ENCODE assay signal across 8 cellular contexts in genomic region chr14:102510616-102511520, GRCh38. TPM values are rescaled to one million over a fixed set of nuclear protein-coding genes. Genes with fewer than 3 reads are reported as not detected.
A peak's percentile ranks its signal among the peaks of the same experiment; 100 is the strongest.
DNase-seq lines count a peak whose midpoint lies in the region; ATAC-seq, FAIRE-seq and TF ChIP-seq lines count a peak whose summit lies in the region.

No MANE protein-coding gene starts in this region.

- no peak overlapping the region for H3K27ac Mint-ChIP-seq in activated CD4-positive, alpha-beta T cell treated with anti-CD3 and anti-CD28 coated beads for 36 hours
- no peak overlapping the region for H3K27ac Mint-ChIP-seq in activated CD8-positive, alpha-beta memory T cell treated with anti-CD3 and anti-CD28 coated beads, Interleukin-2, amount 10 ng/mL, durations not matched to agents 7 days and 5 days

- peaks cover 16% of the 10 kb centered on the region for H3K4me1 Mint-ChIP-seq in activated CD4-positive, alpha-beta T cell treated with anti-CD3 and anti-CD28 coated beads for 36 hours
- peaks cover 15% of the 10 kb centered on the region for H3K4me1 Mint-ChIP-seq in activated CD8-positive, alpha-beta memory T cell treated with anti-CD3 and anti-CD28 coated beads, Interleukin-2, amount 10 ng/mL, durations not matched to agents 7 days and 5 days

- peak; percentile 55 for DNase-seq in activated CD4-positive, alpha-beta T cell treated with anti-CD3 and anti-CD28 coated beads for 36 hours
- DNase-seq in activated CD4-positive, alpha-beta T cell treated with anti-CD3 and anti-CD28 coated beads for 1 hour = no peak
- no peak for DNase-seq in activated CD8-positive, alpha-beta memory T cell treated with anti-CD3 and anti-CD28 coated beads, Interleukin-2, amount 10 ng/mL, durations not matched to agents 7 days and 5 days
- DNase-seq in right atrium auricular region (ENCODE audit: low spot score) = no peak
- DNase-seq in small intestine = peak; percentile 92
- DNase-seq in NCI-H1105 treated with DMSO at 0.1 percent for 48 hours (lab: John Stamatoyannopoulos, UW) = no peak

- H3K27me3 ChIP-seq in right atrium auricular region (no peaks in the 10 kb centered on the region), small intestine (ENCODE audit: control insufficient read depth in 2 of 2, insufficient read depth in 2 of 2, low read length in 2 of 2) (no peaks in the 10 kb centered on the region)

- WGBS in small intestine, 3 donors = 24 to 49% (median 36%) methylated on average over 19 of the region's 19 CpGs

- TF ChIP-seq CTCF in right atrium auricular region (IDR thresholded peaks at IDR 0.05) = no peak

- no peak for ATAC-seq in activated CD4-positive, alpha-beta T cell treated with anti-CD3 and anti-CD28 coated beads for 36 hours
- no peak for ATAC-seq in activated CD8-positive, alpha-beta memory T cell treated with anti-CD3 and anti-CD28 coated beads, Interleukin-2, amount 10 ng/mL, durations not matched to agents 7 days and 5 days
- ATAC-seq in HG03097 (IDR thresholded peaks at IDR 0.05; ENCODE audit: low FRiP score, unreplicated experiment) (no peak), HG02798 (IDR thresholded peaks at IDR 0.05; ENCODE audit: poor library complexity, unreplicated experiment) (no peak)

- H3K36me3 ChIP-seq in right atrium auricular region (peaks cover 10% of the 10 kb centered on the region), small intestine (ENCODE audit: control insufficient read depth in 2 of 2, insufficient read depth in 2 of 2, low read length in 2 of 2) (peaks cover 0 to 6% of the 10 kb centered on the region in 2 donors)

- POLR2A ChIA-PET in activated CD4-positive, alpha-beta T cell treated with anti-CD3 and anti-CD28 coated beads for 36 hours (lab: Charles Lee) = no interaction called here

- H3K36me3 Mint-ChIP-seq in activated CD4-positive, alpha-beta T cell treated with anti-CD3 and anti-CD28 coated beads for 36 hours (ENCODE audit: low read depth) = peaks cover 3% of the 10 kb centered on the region
- H3K36me3 Mint-ChIP-seq in activated CD8-positive, alpha-beta memory T cell treated with anti-CD3 and anti-CD28 coated beads, Interleukin-2, amount 10 ng/mL, durations not matched to agents 7 days and 5 days = peaks cover 4% of the 10 kb centered on the region

- no peaks in the 10 kb centered on the region for H3K9me3 ChIP-seq in right atrium auricular region
- H3K9me3 ChIP-seq in small intestine (ENCODE audit: control insufficient read depth, low read depth) = no peaks in the 10 kb centered on the region

- H3K9me3 Mint-ChIP-seq in activated CD4-positive, alpha-beta T cell treated with anti-CD3 and anti-CD28 coated beads for 36 hours (ENCODE audit: low read depth) = no peaks in the 10 kb centered on the region
- no peaks in the 10 kb centered on the region for H3K9me3 Mint-ChIP-seq in activated CD8-positive, alpha-beta memory T cell treated with anti-CD3 and anti-CD28 coated beads, Interleukin-2, amount 10 ng/mL, durations not matched to agents 7 days and 5 days (ENCODE audit: low read depth)

- CTCF ChIA-PET in activated CD4-positive, alpha-beta T cell treated with anti-CD3 and anti-CD28 coated beads for 36 hours (lab: Charles Lee) = interaction anchor here (1.7 kb wide), 1 partner anchor 193 kb away, joined by 6 read pairs; no protein-coding TSS in a partner anchor
- CTCF ChIA-PET in activated CD8-positive, alpha-beta memory T cell treated with anti-CD3 and anti-CD28 coated beads, Interleukin-2, amount 10 ng/mL, durations not matched to agents 7 days and 5 days (lab: Charles Lee) = interaction anchor here (1.1 to 1.8 kb wide), 4 partner anchors 11 to 14 kb away, joined by 3 to 9 read pairs (median 6); no protein-coding TSS in a partner anchor

- H3K4me3 ChIP-seq in right atrium auricular region = peak overlapping the region in 1 of 2 donors; percentile 64
- H3K4me3 ChIP-seq in small intestine (ENCODE audit: low read depth in 1 of 2, low read length in 2 of 2) = peak overlapping the region in 1 of 2 donors; percentile 69

- intact Hi-C loops in activated CD4-positive, alpha-beta T cell treated with anti-CD3 and anti-CD28 coated beads for 36 hours (cut with DNase I, micrococcal nuclease) = loop anchor here (1.0 to 10.0 kb wide), 5 partner anchors 13 to 546 kb away; partner anchors contain the start of genes CINP (in 1 of the 2), DYNC1H1 (in 1 of the 2), RCOR1 (in 1 of the 2) and TECPR2 (in 1 of the 2)

- peak overlapping the region; percentile 75 for H3K4me3 Mint-ChIP-seq in activated CD4-positive, alpha-beta T cell treated with anti-CD3 and anti-CD28 coated beads for 36 hours
- H3K4me3 Mint-ChIP-seq in activated CD8-positive, alpha-beta memory T cell treated with anti-CD3 and anti-CD28 coated beads, Interleukin-2, amount 10 ng/mL, durations not matched to agents 7 days and 5 days = peak overlapping the region; percentile 79

- H3K27ac ChIP-seq in right atrium auricular region (peak overlapping the region; percentile 87 to 89), small intestine (ENCODE audit: low read depth in 1 of 2, low read length in 1 of 2) (peak overlapping the region; percentile 83 to 96)

- FAIRE-seq in small intestine (lab: Jason Lieb, UNC) = no peak

- H3K27me3 Mint-ChIP-seq in activated CD4-positive, alpha-beta T cell treated with anti-CD3 and anti-CD28 coated beads for 36 hours = peaks cover 2% of the 10 kb centered on the region
- no peaks in the 10 kb centered on the region for H3K27me3 Mint-ChIP-seq in activated CD8-positive, alpha-beta memory T cell treated with anti-CD3 and anti-CD28 coated beads, Interleukin-2, amount 10 ng/mL, durations not matched to agents 7 days and 5 days

- H3K4me1 ChIP-seq in right atrium auricular region (peaks cover 0 to 23% of the 10 kb centered on the region in 2 donors), small intestine (ENCODE audit: control insufficient read depth in 2 of 2, insufficient read depth in 1 of 2, low read depth in 1 of 2, low read length in 1 of 2) (peaks cover 0 to 6% of the 10 kb centered on the region in 2 donors)

RNA-seq across cellular contexts. Expression of gene ANKRD9, which starts 1.3 kb away (rescaled TPM):
- total RNA-seq in activated CD4-positive, alpha-beta T cell treated with anti-CD3 and anti-CD28 coated beads for 36 hours = 1 to 10 TPM; 4.8 to 9.3 TPM
- total RNA-seq in activated CD8-positive, alpha-beta memory T cell treated with anti-CD3 and anti-CD28 coated beads, Interleukin-2, amount 10 ng/mL, durations not matched to agents 7 days and 5 days = 10 to 100 TPM; 11.2 to 12.6 TPM
- 100 to 1,000 TPM; 144 to 158 TPM for total RNA-seq in right atrium auricular region
- polyA plus RNA-seq in small intestine = 10 to 100 TPM; 21.2 to 88.4 (median 54.6) TPM

Comparison
In these comparisons a context has a peak if more than half of its experiments do, and no peak if none do; other contexts are left out.
1. DNase-seq: peak in activated CD4-positive, alpha-beta T cell treated with anti-CD3 and anti-CD28 coated beads for 36 hours (single experiment) and small intestine (single experiment); none in activated CD4-positive, alpha-beta T cell treated with anti-CD3 and anti-CD28 coated beads for 1 hour (single experiment), activated CD8-positive, alpha-beta memory T cell treated with anti-CD3 and anti-CD28 coated beads, Interleukin-2, amount 10 ng/mL, durations not matched to agents 7 days and 5 days (single experiment), right atrium auricular region (single experiment) and NCI-H1105 treated with DMSO at 0.1 percent for 48 hours (single experiment).
2. RNA of gene ANKRD9, which starts 1.3 kb away (total RNA-seq): 144 to 158 TPM in right atrium auricular region; 11.2 to 12.6 TPM in activated CD8-positive, alpha-beta memory T cell treated with anti-CD3 and anti-CD28 coated beads, Interleukin-2, amount 10 ng/mL, durations not matched to agents 7 days and 5 days and 4.8 to 9.3 TPM in activated CD4-positive, alpha-beta T cell treated with anti-CD3 and anti-CD28 coated beads for 36 hours; every median in the first group is over 10 times any median in the second.